Comparison of ENCODE assay signal across 9 cellular contexts in genomic region chr12:93094988-93095737, GRCh38.
DNase-seq lines count a peak whose midpoint lies in the region; ATAC-seq and TF ChIP-seq lines count a peak whose summit lies in the region.
"Had no signal": no experiment of that assay in that cellular context is flagged by ENCODE, and none has a peak within 500 bp of the region (broad histone marks: within the 10 kb centered on the region; RNA-seq: fewer than 3 reads in every experiment).

No MANE protein-coding gene starts in this region.

- H3K4me3 Mint-ChIP-seq in naive B cell, result peak overlapping the region in 3 of 8 donors; percentile 38 to 70 (median 57)
- no peak overlapping the region for H3K4me3 Mint-ChIP-seq in HFFc6

- no peaks in the 10 kb centered on the region for H3K36me3 Mint-ChIP-seq in naive B cell
- H3K36me3 Mint-ChIP-seq in HFFc6 (ENCODE audit: low read depth), result no peaks in the 10 kb centered on the region

- peaks cover 4 to 10% of the 10 kb centered on the region in 2 experiments for H3K4me1 ChIP-seq in SK-N-SH (ENCODE audit: control insufficient read depth in 1 of 2, insufficient read depth in 2 of 2, low read depth in 1 of 2, low read length in 1 of 2)

- H3K4me3 ChIP-seq in SK-N-SH (ENCODE audit: low read depth in 2 of 2, low read length in 1 of 2), result no peak overlapping the region
- H3K4me3 ChIP-seq: SJSA1 had no signal

- H3K9me3 ChIP-seq in SK-N-SH, result no peaks in the 10 kb centered on the region
- H3K9me3 ChIP-seq: SJSA1 had no signal

- H2AFZ ChIP-seq in SK-N-SH (ENCODE audit: low read depth), result no peak overlapping the region

- H3K27ac ChIP-seq in SK-N-SH (ENCODE audit: low read depth in 2 of 2, low read length in 1 of 2), result no peak overlapping the region
- H3K27ac ChIP-seq: SJSA1 had no signal

- no peak for TF ChIP-seq EP300 in SK-N-SH (IDR thresholded peaks at IDR 0.05; ENCODE audit: borderline replicate concordance in 1 of 2, low read depth in 1 of 2, low read length in 1 of 2)

- H3K9me2 ChIP-seq in SK-N-SH, result no peaks in the 10 kb centered on the region

- H3K9me3 Mint-ChIP-seq in naive B cell, result no peaks in the 10 kb centered on the region
- no peaks in the 10 kb centered on the region for H3K9me3 Mint-ChIP-seq in HFFc6

- H3K36me3 ChIP-seq in SK-N-SH (replicated peaks in 1 of 2; ENCODE audit: control insufficient read depth in 1 of 2, insufficient read depth in 2 of 2, low read length in 1 of 2), result no peaks in the 10 kb centered on the region
- H3K36me3 ChIP-seq: SJSA1 had no signal

- H3K27me3 Mint-ChIP-seq in naive B cell (no peaks in the 10 kb centered on the region), HFFc6 (ENCODE audit: insufficient read depth) (no peaks in the 10 kb centered on the region)

- H3F3A ChIP-seq in SK-N-SH (replicated peaks; ENCODE audit: insufficient read depth), result peaks cover 7% of the 10 kb centered on the region

- POLR2A ChIA-PET in SK-N-SH (lab: Yijun Ruan, JAX), result no interaction called here

- CTCF ChIA-PET in SK-N-SH (lab: Yijun Ruan, JAX), result interaction anchor here (0.6 kb wide), 1 partner anchor 222 kb away, joined by 3 read pairs; no protein-coding TSS in a partner anchor

- TF ChIP-seq CTCF in SK-N-SH (IDR thresholded peaks at IDR 0.05) (no peak), HFFc6 (IDR thresholded peaks at IDR 0.05) (no peak)

- peak; percentile 42 for DNase-seq in naive B cell
- no peak for DNase-seq in stimulated activated CD4-positive, alpha-beta T cell treated with anti-CD3 and anti-CD28 coated beads, Interleukin-4, amount 100 ng/mL, for 4 hours
- DNase-seq in SK-N-SH, result no peak
- DNase-seq in HFFc6, result no peak
- DNase-seq in NCI-H187 treated with DMSO at 0.1 percent for 48 hours (lab: John Stamatoyannopoulos, UW), result no peak

- no peak overlapping the region for H3K9ac ChIP-seq in SK-N-SH

- peak; percentile 86 for ATAC-seq in GM18868 (IDR thresholded peaks at IDR 0.05; ENCODE audit: unreplicated experiment)
- peak; percentile 92 for ATAC-seq in GM21737 (IDR thresholded peaks at IDR 0.05; ENCODE audit: unreplicated experiment)
- ATAC-seq in HG03558 (IDR thresholded peaks at IDR 0.05; ENCODE audit: extremely low read depth, unreplicated experiment), result peak; percentile 75
- peak; percentile 44 to 59 for ATAC-seq in naive B cell (ENCODE audit: low read depth in 2 of 2)

- no peaks in the 10 kb centered on the region for H4K20me1 ChIP-seq in SK-N-SH (ENCODE audit: insufficient read depth)

- WGBS in SK-N-SH (ENCODE audit: low lambda C conversion rate), result 86% methylated on average over 7 of the region's 7 CpGs

- H3K27ac Mint-ChIP-seq in naive B cell, result peak overlapping the region in 4 of 6 donors; percentile 21 to 72 (median 36)
- H3K27ac Mint-ChIP-seq in HFFc6, result no peak overlapping the region

- no peaks in the 10 kb centered on the region for H3K27me3 ChIP-seq in SK-N-SH (ENCODE audit: insufficient read depth)
- H3K27me3 ChIP-seq: SJSA1 had no signal

- H3K4me1 Mint-ChIP-seq in naive B cell (peaks cover 13 to 15% (median 15%) of the 10 kb centered on the region in 3 donors), HFFc6 (ENCODE audit: low read depth) (peaks cover 49% of the 10 kb centered on the region)

- no peak for TF ChIP-seq RAD21 in SK-N-SH (IDR thresholded peaks at IDR 0.05; ENCODE audit: low read length)

- no peaks in the 10 kb centered on the region for H3K79me2 ChIP-seq in SK-N-SH (ENCODE audit: insufficient read depth)

- H3K4me2 ChIP-seq in SK-N-SH, result no peak overlapping the region

TF ChIP-seq in SK-N-SH, 30 proteins besides CTCF, POLR2A, EP300 and RAD21:
- no peak for TF ChIP-seq FOXJ3 (CRISPR knock-in tag; IDR thresholded peaks at IDR 0.05)
- TF ChIP-seq GATA2 (CRISPR knock-in tag; IDR thresholded peaks at IDR 0.05), result no peak
- TF ChIP-seq REST (IDR thresholded peaks at IDR 0.05; ENCODE audit: low read depth, low read length), result no peak
- TF ChIP-seq TEAD4 (IDR thresholded peaks at IDR 0.05; ENCODE audit: borderline replicate concordance, insufficient read depth), result no peak
- no peak for TF ChIP-seq NRF1 (IDR thresholded peaks at IDR 0.05; ENCODE audit: low read depth, low read length)
- TF ChIP-seq MAX (IDR thresholded peaks at IDR 0.05; ENCODE audit: low read depth), result no peak
